In genomic region chr12:48717252-48717695, GRCh38 we compare ENCODE assay signal across 8 cellular contexts. TPM values are rescaled to one million over a fixed set of nuclear protein-coding genes. Genes with fewer than 3 reads are reported as not detected.
DNase-seq lines count a peak whose midpoint lies in the region; ATAC-seq and TF ChIP-seq lines count a peak whose summit lies in the region.

No MANE protein-coding gene starts in this region.

- 8 to 11% methylated on average over 21 of the region's 21 CpGs for WGBS in heart right ventricle, 2 donors

- peak overlapping the region; percentile 50 to 86 (median 72) for H3K4me3 ChIP-seq in heart right ventricle

- H3K27ac ChIP-seq in heart right ventricle = peak overlapping the region; percentile 68 to 97 (median 91)

- peaks cover 0 to 18% (median 7%) of the 10 kb centered on the region in 11 donors for H3K9me3 ChIP-seq in heart right ventricle

- H3K4me1 ChIP-seq in heart right ventricle = peaks cover 10 to 42% (median 30%) of the 10 kb centered on the region in 9 donors

- DNase-seq in heart right ventricle (no peak), left cardiac atrium (no peak), NCI-H69 (lab: John Stamatoyannopoulos, UW) (peak; percentile 41), dermis blood vessel endothelial cell (peak; percentile 28), myocyte (ENCODE audit: low read depth) (peak; percentile 3), HPDE6-E6E7 (ENCODE audit: extremely low spot score) (no peak), NCI-H1694 treated with DMSO at 0.1 percent for 48 hours (lab: John Stamatoyannopoulos, UW) (no peak)

- H3K36me3 ChIP-seq in heart right ventricle = peaks cover 0 to 29% (median 5%) of the 10 kb centered on the region in 9 donors

- H3K27me3 ChIP-seq in heart right ventricle = no peaks in the 10 kb centered on the region

- intact Hi-C loops in heart right ventricle (cut with DNase I) = no loop called here
- intact Hi-C loops in left cardiac atrium (cut with DNase I) = no loop called here

- peak in 1 of 9 donors; percentile 4 for TF ChIP-seq CTCF in heart right ventricle (IDR thresholded peaks at IDR 0.05)

- no peak for ATAC-seq in heart right ventricle
- no peak for ATAC-seq in left cardiac atrium
- no peak for ATAC-seq in GM18511 (IDR thresholded peaks at IDR 0.05; ENCODE audit: unreplicated experiment)

RNA-seq across cellular contexts. Expression of gene CCNT1, which starts 0.8 kb away (rescaled TPM):
- total RNA-seq in heart right ventricle = 10 to 100 TPM; 17.6 to 27.2 (median 23.0) TPM
- 1 to 10 TPM; 2.7 to 4.0 TPM for polyA plus RNA-seq in heart right ventricle
- total RNA-seq in left cardiac atrium = 10 to 100 TPM; 21.2 to 21.7 TPM
- total RNA-seq in dermis blood vessel endothelial cell = 25.9 and 28.3 TPM in 2 replicates
- 35.1 and 37.5 TPM in 2 replicates for total RNA-seq in myocyte
- 8.4 TPM for polyA plus RNA-seq in myocyte (2012)

RNA-seq across cellular contexts. Expression of gene KANSL2, which starts 35.2 kb away (rescaled TPM):
- total RNA-seq in heart right ventricle (10 to 100 TPM; 17.3 to 30.7 (median 20.7) TPM), left cardiac atrium (10 to 100 TPM; 18.4 to 25.9 TPM), dermis blood vessel endothelial cell (55.8 and 63.0 TPM in 2 replicates), myocyte (25.4 and 54.8 TPM in 2 replicates)
- polyA plus RNA-seq in heart right ventricle = 10 to 100 TPM; 24.2 to 36.4 TPM
- 21.8 TPM for polyA plus RNA-seq in myocyte (2012)

Comparison
In these comparisons a context has a peak if more than half of its experiments do, and no peak if none do; other contexts are left out.
1. DNase-seq: peak in NCI-H69 (single experiment), dermis blood vessel endothelial cell (single experiment) and myocyte (single experiment); none in heart right ventricle (0 of 2), left cardiac atrium (single experiment), HPDE6-E6E7 (single experiment) and NCI-H1694 treated with DMSO at 0.1 percent for 48 hours (single experiment).